ENCODE assay signal across 1 cellular context in genomic region chr19:14110650-14111049, GRCh38.
TF ChIP-seq lines count a peak whose summit lies in the region.

No MANE protein-coding gene starts in this region.

TF ChIP-seq in HepG2, 621 proteins besides CTCF, POLR2A, EP300 and RAD21:
- TF ChIP-seq ZNF652 (CRISPR knock-in tag; IDR thresholded peaks at IDR 0.05; ENCODE audit: borderline replicate concordance, low read depth) (peak; percentile 89), ZMYM3 (CRISPR knock-in tag; IDR thresholded peaks at IDR 0.05) (0 out of 2 replicates have a peak, but pooled peaks have one; percentile 23), ZNF687 (CRISPR knock-in tag; IDR thresholded peaks at IDR 0.05) (peak; percentile 46), ZNF629 (CRISPR knock-in tag; conservative IDR thresholded peaks at IDR 0.05) (peak; percentile 89), FOXJ3 (CRISPR knock-in tag; IDR thresholded peaks at IDR 0.05; ENCODE audit: borderline replicate concordance) (no peak), PAWR (CRISPR knock-in tag; IDR thresholded peaks at IDR 0.05; ENCODE audit: borderline replicate concordance) (no peak), HNF4A (CRISPR knock-in tag; IDR thresholded peaks at IDR 0.05) (peak; percentile 10; the same call in 1 of the 2 replicates), SMARCE1 (IDR thresholded peaks at IDR 0.05; ENCODE audit: borderline replicate concordance) (no peak), HNF4G (IDR thresholded peaks at IDR 0.05; ENCODE audit: borderline replicate concordance, low read depth, low read length) (0 out of 2 replicates have a peak, but pooled peaks have one; percentile 15), HNF4G (CRISPR knock-in tag; IDR thresholded peaks at IDR 0.05; ENCODE audit: borderline replicate concordance, low read depth) (no peak), PRDM10 (CRISPR knock-in tag; IDR thresholded peaks at IDR 0.05; ENCODE audit: low read depth) (no peak), HIC2 (CRISPR knock-in tag; IDR thresholded peaks at IDR 0.05; ENCODE audit: low read depth) (peak; percentile 37; the same call in 1 of the 2 replicates), ZNF75D (CRISPR knock-in tag; IDR thresholded peaks at IDR 0.05; ENCODE audit: borderline replicate concordance) (no peak)
